ENCODE assay signal across 8 cellular contexts in the genomic region with DNA sequence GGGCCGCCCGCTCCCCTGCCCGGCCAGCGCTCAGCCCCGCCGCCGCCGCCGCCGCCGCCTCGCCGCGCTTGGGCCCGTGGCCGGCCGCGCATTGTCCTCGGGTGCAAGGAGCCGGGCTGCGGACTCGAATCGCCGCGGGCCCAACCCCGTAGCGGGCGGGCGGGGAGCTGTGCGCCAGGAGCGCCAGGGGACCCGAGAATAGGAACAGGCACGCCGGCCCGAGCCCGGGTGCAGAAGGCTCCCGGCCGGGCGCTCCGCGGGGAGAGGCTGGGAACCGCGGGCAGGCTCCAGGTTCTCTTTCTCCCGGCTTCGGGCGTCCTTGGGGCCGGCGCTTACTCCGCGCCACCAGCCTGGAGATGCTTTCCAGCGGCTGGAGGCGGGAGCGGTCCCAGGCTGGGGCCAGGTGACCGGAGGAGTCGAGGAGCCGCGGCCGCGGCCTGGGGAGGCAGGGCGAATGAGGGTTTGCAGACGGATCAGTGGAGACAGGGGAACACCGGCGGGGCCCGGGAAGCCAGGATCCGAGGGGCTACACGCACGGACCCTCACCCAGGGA. TPM values are rescaled to one million over a fixed set of nuclear protein-coding genes. Genes with fewer than 3 reads are reported as not detected.
A peak's percentile ranks its signal among the peaks of the same experiment; 100 is the strongest.
DNase-seq lines count a peak whose midpoint lies in the region; ATAC-seq and TF ChIP-seq lines count a peak whose summit lies in the region.

No MANE protein-coding gene starts in this region.

- H3K4me1 Mint-ChIP-seq in T-helper 1 cell treated with Interleukin-12 subunit alpha and Interleukin-12 subunit beta and Interleukin-4 antibody, amounts not matched to agents 30 μg/mL and 1 μg/mL, for 36 hours (ENCODE audit: low read depth) = peaks cover 13% of the 10 kb centered on the region
- H3K4me1 Mint-ChIP-seq in stimulated activated memory B cell treated with anti-CD40 and anti-IgM and Interleukin-4, amounts not matched to agents 10 μg/mL and 1 μg/mL and 100 μg/mL, for 72 hours = peaks cover 21% of the 10 kb centered on the region

- H3K36me3 ChIP-seq in brain microvascular endothelial cell (replicated peaks) = no peaks in the 10 kb centered on the region
- no peaks in the 10 kb centered on the region for H3K36me3 ChIP-seq in kidney epithelial cell (ENCODE audit: control insufficient read depth, insufficient read depth, low read length)

- ATAC-seq in stimulated activated memory B cell treated with anti-CD40 and anti-IgM and Interleukin-4, amounts not matched to agents 10 μg/mL and 1 μg/mL and 100 μg/mL, for 72 hours = no peak
- ATAC-seq in HG03139 (IDR thresholded peaks at IDR 0.05; ENCODE audit: unreplicated experiment) = no peak

- in situ Hi-C loops in brain microvascular endothelial cell (cut with HindIII; ENCODE audit: low pct_ligation_motif_present, low sequenced_read_pairs) = loop anchor here (25.0 kb wide), 1 partner anchor 172 kb away; no protein-coding TSS in a partner anchor

- peak overlapping the region; percentile 88 for H3K4me3 ChIP-seq in brain microvascular endothelial cell (ENCODE audit: low read depth, low read length)
- H3K4me3 ChIP-seq in kidney epithelial cell (ENCODE audit: low read depth, low read length) = peak overlapping the region; percentile 43

- TF ChIP-seq CTCF in brain microvascular endothelial cell (IDR thresholded peaks at IDR 0.05; ENCODE audit: low read depth, low read length, missing control alignments) (no peak), kidney epithelial cell (IDR thresholded peaks at IDR 0.05; ENCODE audit: insufficient read depth, low read length, poor library complexity, severe bottlenecking) (no peak)

- no peak overlapping the region for H3K27ac Mint-ChIP-seq in T-helper 1 cell treated with Interleukin-12 subunit alpha and Interleukin-12 subunit beta and Interleukin-4 antibody, amounts not matched to agents 30 μg/mL and 1 μg/mL, for 36 hours
- H3K27ac Mint-ChIP-seq in stimulated activated memory B cell treated with anti-CD40 and anti-IgM and Interleukin-4, amounts not matched to agents 10 μg/mL and 1 μg/mL and 100 μg/mL, for 72 hours = no peak overlapping the region

- peak overlapping the region; percentile 51 for H3K27ac ChIP-seq in brain microvascular endothelial cell

- DNase-seq in T-helper 1 cell = no peak
- peak; percentile 31 for DNase-seq in NCI-H1092 (lab: John Stamatoyannopoulos, UW)
- DNase-seq in brain microvascular endothelial cell = no peak
- DNase-seq in kidney epithelial cell (ENCODE audit: low read depth) = no peak
- no peak for DNase-seq in DMS114 treated with DMSO at 0.1 percent for 48 hours (lab: John Stamatoyannopoulos, UW; ENCODE audit: unreplicated experiment)

- peak overlapping the region; percentile 58 for H3K4me3 Mint-ChIP-seq in T-helper 1 cell treated with Interleukin-12 subunit alpha and Interleukin-12 subunit beta and Interleukin-4 antibody, amounts not matched to agents 30 μg/mL and 1 μg/mL, for 36 hours
- peak overlapping the region; percentile 80 for H3K4me3 Mint-ChIP-seq in stimulated activated memory B cell treated with anti-CD40 and anti-IgM and Interleukin-4, amounts not matched to agents 10 μg/mL and 1 μg/mL and 100 μg/mL, for 72 hours

- H3K36me3 Mint-ChIP-seq in T-helper 1 cell treated with Interleukin-12 subunit alpha and Interleukin-12 subunit beta and Interleukin-4 antibody, amounts not matched to agents 30 μg/mL and 1 μg/mL, for 36 hours (ENCODE audit: low read depth) = peaks cover 2% of the 10 kb centered on the region
- no peaks in the 10 kb centered on the region for H3K36me3 Mint-ChIP-seq in stimulated activated memory B cell treated with anti-CD40 and anti-IgM and Interleukin-4, amounts not matched to agents 10 μg/mL and 1 μg/mL and 100 μg/mL, for 72 hours

- H3K27me3 ChIP-seq in brain microvascular endothelial cell (replicated peaks) = no peaks in the 10 kb centered on the region
- peaks cover 29% of the 10 kb centered on the region for H3K27me3 ChIP-seq in kidney epithelial cell (ENCODE audit: control insufficient read depth, insufficient read depth, low read length)

- no peaks in the 10 kb centered on the region for H3K9me3 Mint-ChIP-seq in T-helper 1 cell treated with Interleukin-12 subunit alpha and Interleukin-12 subunit beta and Interleukin-4 antibody, amounts not matched to agents 30 μg/mL and 1 μg/mL, for 36 hours
- H3K9me3 Mint-ChIP-seq in stimulated activated memory B cell treated with anti-CD40 and anti-IgM and Interleukin-4, amounts not matched to agents 10 μg/mL and 1 μg/mL and 100 μg/mL, for 72 hours = no peaks in the 10 kb centered on the region

- H3K27me3 Mint-ChIP-seq in T-helper 1 cell treated with Interleukin-12 subunit alpha and Interleukin-12 subunit beta and Interleukin-4 antibody, amounts not matched to agents 30 μg/mL and 1 μg/mL, for 36 hours (ENCODE audit: low read depth) = peaks cover 91% of the 10 kb centered on the region
- H3K27me3 Mint-ChIP-seq in stimulated activated memory B cell treated with anti-CD40 and anti-IgM and Interleukin-4, amounts not matched to agents 10 μg/mL and 1 μg/mL and 100 μg/mL, for 72 hours = peaks cover 96% of the 10 kb centered on the region

RNA-seq across cellular contexts. Expression of a gene that starts 0.6 kb away (rescaled TPM):
- 0.42 and 0.68 TPM in 2 replicates for total RNA-seq in kidney epithelial cell

RNA-seq across cellular contexts. Expression of a gene that starts 53.8 kb away (rescaled TPM):
- total RNA-seq in kidney epithelial cell = 19.6 and 28.3 TPM in 2 replicates
